In the genomic region with DNA sequence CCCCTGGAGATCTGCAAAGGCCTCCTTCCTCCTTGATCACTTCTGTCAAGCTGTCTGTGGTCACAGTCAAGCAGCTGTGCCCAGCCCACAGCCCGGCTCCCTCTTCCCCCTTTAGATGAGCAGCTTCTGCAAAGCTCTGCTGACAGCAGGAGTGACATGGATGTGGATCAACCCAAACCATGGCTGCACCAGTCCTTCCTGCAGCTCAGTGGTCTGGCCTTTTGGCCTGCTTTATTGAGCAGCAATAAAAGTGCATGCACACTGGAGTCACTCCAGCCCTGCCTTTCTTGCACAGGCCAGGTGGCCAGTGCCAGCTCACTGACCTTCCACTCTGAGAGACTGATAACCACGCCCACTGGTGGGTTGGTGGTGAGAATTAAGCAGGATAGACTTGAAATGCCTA, we compare ENCODE assay signal across 15 cellular contexts.
DNase-seq lines count a peak whose midpoint lies in the region; ATAC-seq and TF ChIP-seq lines count a peak whose summit lies in the region.
"Had no signal": no experiment of that assay in that cellular context is flagged by ENCODE, and none has a peak within 500 bp of the region (broad histone marks: within the 10 kb centered on the region; RNA-seq: fewer than 3 reads in every experiment).

No MANE protein-coding gene starts in this region.

- H2BK120ac ChIP-seq in mesenchymal stem cell (ENCODE audit: low read depth, low read length), result no peak overlapping the region

- H2BK15ac ChIP-seq in mesenchymal stem cell (ENCODE audit: low read depth, poor library complexity, severe bottlenecking), result no peak overlapping the region

- H3K9me3 ChIP-seq in body of pancreas (no peaks in the 10 kb centered on the region), mesenchymal stem cell (ENCODE audit: control insufficient read depth, low read length) (no peaks in the 10 kb centered on the region)
- H3K9me3 ChIP-seq: HAP-1, SJSA1 had no signal

- TF ChIP-seq CTCF in CD14-positive monocyte (IDR thresholded peaks at IDR 0.05) (no peak), LNCaP clone FGC (IDR thresholded peaks at IDR 0.05; ENCODE audit: control insufficient read depth, extremely low read depth, insufficient read depth) (no peak), body of pancreas (IDR thresholded peaks at IDR 0.05) (no peak)

- intact Hi-C loops in CD14-positive monocyte (cut with micrococcal nuclease) (loop anchor here in 1 of 2 donors (5.0 kb wide), 1 partner anchor 97 kb away; no protein-coding TSS in a partner anchor), body of pancreas (cut with DNase I) (no loop called here)
- intact Hi-C loops in activated T-helper 2 cell treated with anti-CD3 and anti-CD28 coated beads, Interferon-gamma antibody, Interleukin-2, Interleukin-4, amounts not matched to agents 10 μg/mL and 5 μg/mL and 100 μg/mL, durations not matched to agents 14 hours and 24 hours and 36 hours (cut with micrococcal nuclease), result no loop called here

- no peak overlapping the region for H3K4me3 ChIP-seq in LNCaP clone FGC (ENCODE audit: low read depth, low read length)
- no peak overlapping the region for H3K4me3 ChIP-seq in body of pancreas
- no peak overlapping the region for H3K4me3 ChIP-seq in mesenchymal stem cell (ENCODE audit: insufficient read depth in 1 of 2, low read depth in 1 of 2, low read length in 2 of 2)
- H3K4me3 ChIP-seq: HAP-1, SJSA1 had no signal

- peak overlapping the region; percentile 86 to 97 (median 96) for H3K27ac Mint-ChIP-seq in CD14-positive monocyte
- H3K27ac Mint-ChIP-seq in activated T-helper 2 cell treated with anti-CD3 and anti-CD28 coated beads, Interferon-gamma antibody, Interleukin-2, Interleukin-4, amounts not matched to agents 10 μg/mL and 5 μg/mL and 100 μg/mL, durations not matched to agents 14 hours and 24 hours and 36 hours, result no peak overlapping the region
- H3K27ac Mint-ChIP-seq: effector memory CD8-positive, alpha-beta T cell had no signal

- no peak overlapping the region for H3K14ac ChIP-seq in mesenchymal stem cell (ENCODE audit: low read length in 2 of 2)

- no peak overlapping the region for H3K4ac ChIP-seq in mesenchymal stem cell (ENCODE audit: low read depth in 1 of 2, low read length in 2 of 2)

- H3K27ac ChIP-seq in body of pancreas (no peak overlapping the region), mesenchymal stem cell (ENCODE audit: low read length, poor library complexity, severe bottlenecking) (no peak overlapping the region)
- H3K27ac ChIP-seq: SJSA1, WERI-Rb-1 had no signal

- H3K36me3 ChIP-seq in body of pancreas (replicated peaks in 1 of 2; ENCODE audit: insufficient read depth in 1 of 2, low read depth in 2 of 2) (peaks cover 6 to 7% of the 10 kb centered on the region in 2 donors), mesenchymal stem cell (ENCODE audit: control insufficient read depth in 1 of 2, insufficient read depth in 2 of 2, low read depth in 1 of 2, low read length in 2 of 2) (peaks cover 75 to 93% of the 10 kb centered on the region in 2 experiments)

- H3K18ac ChIP-seq in mesenchymal stem cell (ENCODE audit: low read depth in 1 of 2, low read length in 2 of 2), result no peak overlapping the region

- no peak overlapping the region for H4K91ac ChIP-seq in mesenchymal stem cell (ENCODE audit: low read length)

- no peak overlapping the region for H2AK5ac ChIP-seq in mesenchymal stem cell (ENCODE audit: low read length, severe bottlenecking)

- H3K79me1 ChIP-seq in mesenchymal stem cell (replicated peaks; ENCODE audit: low read length, poor library complexity, severe bottlenecking), result peaks cover 27% of the 10 kb centered on the region

- DNase-seq in CD14-positive monocyte (ENCODE audit: low spot score) (peak; percentile 79), LNCaP clone FGC (ENCODE audit: low read depth) (peak; percentile 55), body of pancreas (peak in 3 of 4 donors; percentile 32 to 50 (median 50)), mesenchymal stem cell (no peak)
- DNase-seq in activated naive CD4-positive, alpha-beta T cell treated with anti-CD3 and anti-CD28 coated beads, Interleukin-2, amount 50 U/mL, for 16 hours, result no peak
- DNase-seq in activated T-helper 2 cell treated with anti-CD3 and anti-CD28 coated beads, Interferon-gamma antibody, Interleukin-2, Interleukin-4, amounts not matched to agents 10 μg/mL and 5 μg/mL and 100 μg/mL, durations not matched to agents 14 hours and 24 hours and 36 hours (ENCODE audit: low spot score), result no peak
- DNase-seq: activated gamma-delta T cell treated with Interleukin-2 at 50 U/mL for 16 hours; DND-41; effector memory CD8-positive, alpha-beta T cell; NCI-H2029 treated with DMSO at 0.1 percent for 48 hours; WERI-Rb-1 had no signal

- H3K27me3 Mint-ChIP-seq in CD14-positive monocyte (ENCODE audit: low read depth in 3 of 3), result no peaks in the 10 kb centered on the region
- no peaks in the 10 kb centered on the region for H3K27me3 Mint-ChIP-seq in activated T-helper 2 cell treated with anti-CD3 and anti-CD28 coated beads, Interferon-gamma antibody, Interleukin-2, Interleukin-4, amounts not matched to agents 10 μg/mL and 5 μg/mL and 100 μg/mL, durations not matched to agents 14 hours and 24 hours and 36 hours (ENCODE audit: low read depth)
- H3K27me3 Mint-ChIP-seq: effector memory CD8-positive, alpha-beta T cell had no signal

- H2BK5ac ChIP-seq in mesenchymal stem cell (ENCODE audit: low read depth, low read length, poor library complexity, severe bottlenecking), result no peak overlapping the region

- H3K27me3 ChIP-seq in body of pancreas (no peaks in the 10 kb centered on the region), mesenchymal stem cell (ENCODE audit: control insufficient read depth in 1 of 2, insufficient read depth in 1 of 2, low read length in 2 of 2) (no peaks in the 10 kb centered on the region)
- H3K27me3 ChIP-seq: SJSA1 had no signal

- H4K8ac ChIP-seq in mesenchymal stem cell (ENCODE audit: low read length), result no peak overlapping the region

- H2AFZ ChIP-seq in mesenchymal stem cell (ENCODE audit: low read depth, low read length), result no peak overlapping the region

- peaks cover 35 to 49% of the 10 kb centered on the region in 2 donors for H3K36me3 Mint-ChIP-seq in CD14-positive monocyte
- H3K36me3 Mint-ChIP-seq in activated T-helper 2 cell treated with anti-CD3 and anti-CD28 coated beads, Interferon-gamma antibody, Interleukin-2, Interleukin-4, amounts not matched to agents 10 μg/mL and 5 μg/mL and 100 μg/mL, durations not matched to agents 14 hours and 24 hours and 36 hours (ENCODE audit: low read depth), result peaks cover 15% of the 10 kb centered on the region

- WGBS in body of pancreas, 2 donors, result 58 to 75% methylated on average over 2 of the region's 2 CpGs
- 87% methylated on average over 2 of the region's 2 CpGs for WGBS in mesenchymal stem cell

- no peak overlapping the region for H2BK12ac ChIP-seq in mesenchymal stem cell (ENCODE audit: low read length in 2 of 2)

- peak overlapping the region in 1 of 2 donors; percentile 55 for H3K4me3 Mint-ChIP-seq in CD14-positive monocyte
- H3K4me3 Mint-ChIP-seq in activated T-helper 2 cell treated with anti-CD3 and anti-CD28 coated beads, Interferon-gamma antibody, Interleukin-2, Interleukin-4, amounts not matched to agents 10 μg/mL and 5 μg/mL and 100 μg/mL, durations not matched to agents 14 hours and 24 hours and 36 hours (ENCODE audit: low read depth), result no peak overlapping the region
- H3K4me3 Mint-ChIP-seq: effector memory CD8-positive, alpha-beta T cell had no signal

- H3K23ac ChIP-seq in mesenchymal stem cell (ENCODE audit: low read length in 2 of 2), result peak overlapping the region in 1 of 2 experiments; percentile 1

- TF ChIP-seq POLR2A in body of pancreas (IDR thresholded peaks at IDR 0.05), result no peak

- H3K9ac ChIP-seq in mesenchymal stem cell (ENCODE audit: low read length), result peak overlapping the region; percentile 32

- no peaks in the 10 kb centered on the region for H3K4me1 ChIP-seq in body of pancreas
- H3K4me1 ChIP-seq in mesenchymal stem cell (ENCODE audit: control insufficient read depth, insufficient read depth, low read depth, low read length), result peaks cover 3% of the 10 kb centered on the region
- H3K4me1 ChIP-seq: HAP-1 had no signal

- H3K4me1 Mint-ChIP-seq in CD14-positive monocyte, result peaks cover 68% of the 10 kb centered on the region
- H3K4me1 Mint-ChIP-seq in activated T-helper 2 cell treated with anti-CD3 and anti-CD28 coated beads, Interferon-gamma antibody, Interleukin-2, Interleukin-4, amounts not matched to agents 10 μg/mL and 5 μg/mL and 100 μg/mL, durations not matched to agents 14 hours and 24 hours and 36 hours (ENCODE audit: low read depth), result peaks cover 4% of the 10 kb centered on the region

- H3K9me3 Mint-ChIP-seq in CD14-positive monocyte, result peaks cover 0 to 6% (median 0%) of the 10 kb centered on the region in 7 donors
- no peaks in the 10 kb centered on the region for H3K9me3 Mint-ChIP-seq in activated T-helper 2 cell treated with anti-CD3 and anti-CD28 coated beads, Interferon-gamma antibody, Interleukin-2, Interleukin-4, amounts not matched to agents 10 μg/mL and 5 μg/mL and 100 μg/mL, durations not matched to agents 14 hours and 24 hours and 36 hours
- H3K9me3 Mint-ChIP-seq: effector memory CD8-positive, alpha-beta T cell had no signal

- ATAC-seq in body of pancreas (no peak), GM18511 (IDR thresholded peaks at IDR 0.05; ENCODE audit: unreplicated experiment) (no peak), HG03571 (IDR thresholded peaks at IDR 0.05; ENCODE audit: unreplicated experiment) (no peak)
- ATAC-seq: effector memory CD8-positive, alpha-beta T cell had no signal

- no peak overlapping the region for H3K4me2 ChIP-seq in mesenchymal stem cell (ENCODE audit: low read length, poor library complexity, severe bottlenecking)

Comparison
In these comparisons a context has a peak if more than half of its experiments do, and no peak if none do; other contexts are left out.
1. DNase-seq: peak in CD14-positive monocyte (single experiment), LNCaP clone FGC (single experiment) and body of pancreas (3 of 4); none in mesenchymal stem cell (single experiment), activated naive CD4-positive, alpha-beta T cell treated with anti-CD3 and anti-CD28 coated beads, Interleukin-2, amount 50 U/mL, for 16 hours (single experiment) and activated T-helper 2 cell treated with anti-CD3 and anti-CD28 coated beads, Interferon-gamma antibody, Interleukin-2, Interleukin-4, amounts not matched to agents 10 μg/mL and 5 μg/mL and 100 μg/mL, durations not matched to agents 14 hours and 24 hours and 36 hours (single experiment).